Comparison of ENCODE assay signal across 10 cellular contexts in the genomic region with DNA sequence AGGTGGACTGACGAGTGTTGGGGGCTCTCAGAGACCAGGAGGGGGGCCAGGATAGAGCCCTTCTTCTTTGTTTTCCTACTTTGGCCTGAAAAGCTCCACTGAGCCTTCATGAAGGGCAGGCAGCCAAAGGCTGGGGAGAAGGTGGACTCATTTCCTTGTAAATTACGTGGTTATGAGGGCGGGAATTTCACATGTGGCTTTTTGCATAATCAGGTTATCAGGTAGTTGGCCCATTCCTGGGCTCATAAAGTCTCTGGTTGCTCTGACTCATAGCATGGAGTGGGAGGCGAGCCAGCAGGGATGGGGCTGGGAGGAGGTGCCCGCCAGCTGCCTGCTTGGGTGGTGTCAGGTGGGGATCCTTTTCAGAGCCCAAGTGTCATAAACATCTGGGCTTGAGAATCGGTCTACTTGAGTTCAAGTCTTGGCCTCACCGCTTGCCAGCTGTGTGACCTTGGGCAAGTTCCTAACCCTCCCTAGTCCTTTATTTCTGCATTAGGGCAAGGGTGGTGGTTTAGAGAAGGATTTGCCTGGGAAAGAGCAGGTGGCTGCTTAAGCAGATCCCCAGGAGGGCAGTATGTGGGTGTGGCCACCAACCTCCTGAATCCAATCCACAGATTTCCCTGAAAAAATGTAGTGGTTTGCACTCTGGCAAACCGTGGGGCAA. TPM values are rescaled to one million over a fixed set of nuclear protein-coding genes. Genes with fewer than 3 reads are reported as not detected.
DNase-seq lines count a peak whose midpoint lies in the region; ATAC-seq lines count a peak whose summit lies in the region.
"Had no signal": no experiment of that assay in that cellular context is flagged by ENCODE, and none has a peak within 500 bp of the region (broad histone marks: within the 10 kb centered on the region; RNA-seq: fewer than 3 reads in every experiment).

No MANE protein-coding gene starts in this region.

- no peak overlapping the region for H3K4me3 ChIP-seq in right cardiac atrium (ENCODE audit: low read length)
- no peak overlapping the region for H3K4me3 ChIP-seq in urinary bladder (ENCODE audit: low read depth, low read length)
- H3K4me3 ChIP-seq: BLaER1 had no signal

- H3K36me3 ChIP-seq in urinary bladder (ENCODE audit: insufficient read depth), result no peaks in the 10 kb centered on the region
- H3K36me3 ChIP-seq: BLaER1 had no signal

- no peaks in the 10 kb centered on the region for H3K27me3 ChIP-seq in right cardiac atrium (ENCODE audit: control insufficient read depth, insufficient read depth)
- H3K27me3 ChIP-seq: BLaER1 had no signal

- no peak for DNase-seq in activated naive CD8-positive, alpha-beta T cell treated with anti-CD3 and anti-CD28 coated beads, Interleukin-2, amount 10 ng/mL, durations not matched to agents 7 days and 5 days
- no peak for DNase-seq in activated naive CD8-positive, alpha-beta T cell treated with anti-CD3 and anti-CD28 coated beads, Interleukin-2, amount 50 U/mL, for 24 hours
- DNase-seq in SHP77 treated with DMSO at 0.1 percent for 48 hours (lab: John Stamatoyannopoulos, UW) (peak; percentile 38), right cardiac atrium (peak in 2 of 3 donors; percentile 59 to 72), substantia nigra (lab: John Stamatoyannopoulos, UW) (no peak), KG1 (lab: John Stamatoyannopoulos, UW) (no peak)

- WGBS in right cardiac atrium, result 77% methylated on average over 8 of the region's 8 CpGs
- 49% methylated on average over 8 of the region's 8 CpGs for WGBS in urinary bladder

- no peak for ATAC-seq in activated naive CD8-positive, alpha-beta T cell treated with anti-CD3 and anti-CD28 coated beads, Interleukin-2, amount 10 ng/mL, durations not matched to agents 7 days and 5 days (ENCODE audit: low read depth)
- ATAC-seq in activated naive CD8-positive, alpha-beta T cell treated with anti-CD3 and anti-CD28 coated beads, Interleukin-2, amount 50 U/mL, for 24 hours, result no peak
- ATAC-seq in right cardiac atrium (peak; percentile 37 to 65), GM21723 (IDR thresholded peaks at IDR 0.05; ENCODE audit: unreplicated experiment) (no peak)

- intact Hi-C loops in right cardiac atrium (cut with DNase I), result no loop called here

- H3K4me1 Mint-ChIP-seq in activated naive CD8-positive, alpha-beta T cell treated with anti-CD3 and anti-CD28 coated beads, Interleukin-2, amount 10 ng/mL, durations not matched to agents 7 days and 5 days, result peaks cover 25% of the 10 kb centered on the region
- H3K4me1 Mint-ChIP-seq in activated naive CD8-positive, alpha-beta T cell treated with anti-CD3 and anti-CD28 coated beads, Interleukin-2, amount 50 U/mL, for 24 hours, result peaks cover 18% of the 10 kb centered on the region

- H3K4me3 Mint-ChIP-seq in activated naive CD8-positive, alpha-beta T cell treated with anti-CD3 and anti-CD28 coated beads, Interleukin-2, amount 10 ng/mL, durations not matched to agents 7 days and 5 days, result no peak overlapping the region
- H3K4me3 Mint-ChIP-seq in activated naive CD8-positive, alpha-beta T cell treated with anti-CD3 and anti-CD28 coated beads, Interleukin-2, amount 50 U/mL, for 24 hours, result no peak overlapping the region
- H3K4me3 Mint-ChIP-seq: memory B cell had no signal

- H3K4me1 ChIP-seq in right cardiac atrium (ENCODE audit: control insufficient read depth, insufficient read depth, low read length), result peaks cover 2% of the 10 kb centered on the region
- H3K4me1 ChIP-seq in urinary bladder (ENCODE audit: insufficient read depth), result no peaks in the 10 kb centered on the region

- H3K9me3 Mint-ChIP-seq in activated naive CD8-positive, alpha-beta T cell treated with anti-CD3 and anti-CD28 coated beads, Interleukin-2, amount 10 ng/mL, durations not matched to agents 7 days and 5 days, result peaks cover 2% of the 10 kb centered on the region
- no peaks in the 10 kb centered on the region for H3K9me3 Mint-ChIP-seq in activated naive CD8-positive, alpha-beta T cell treated with anti-CD3 and anti-CD28 coated beads, Interleukin-2, amount 50 U/mL, for 24 hours
- H3K9me3 Mint-ChIP-seq: memory B cell had no signal

- peak overlapping the region; percentile 9 for H3K27ac Mint-ChIP-seq in activated naive CD8-positive, alpha-beta T cell treated with anti-CD3 and anti-CD28 coated beads, Interleukin-2, amount 10 ng/mL, durations not matched to agents 7 days and 5 days
- no peak overlapping the region for H3K27ac Mint-ChIP-seq in activated naive CD8-positive, alpha-beta T cell treated with anti-CD3 and anti-CD28 coated beads, Interleukin-2, amount 50 U/mL, for 24 hours
- H3K27ac Mint-ChIP-seq: memory B cell had no signal

- H3K27ac ChIP-seq in right cardiac atrium (ENCODE audit: low read length) (no peak overlapping the region), urinary bladder (ENCODE audit: low read depth) (peak overlapping the region; percentile 69), substantia nigra (ENCODE audit: low read depth, low read length, poor library complexity, severe bottlenecking) (no peak overlapping the region)
- H3K27ac ChIP-seq: BLaER1 had no signal

- H3K36me3 Mint-ChIP-seq in activated naive CD8-positive, alpha-beta T cell treated with anti-CD3 and anti-CD28 coated beads, Interleukin-2, amount 10 ng/mL, durations not matched to agents 7 days and 5 days, result peaks cover 5% of the 10 kb centered on the region
- H3K36me3 Mint-ChIP-seq in activated naive CD8-positive, alpha-beta T cell treated with anti-CD3 and anti-CD28 coated beads, Interleukin-2, amount 50 U/mL, for 24 hours (ENCODE audit: low read depth), result no peaks in the 10 kb centered on the region

- POLR2A ChIA-PET in activated naive CD8-positive, alpha-beta T cell treated with anti-CD3 and anti-CD28 coated beads, Interleukin-2, amount 10 ng/mL, durations not matched to agents 7 days and 5 days (lab: Charles Lee), result no interaction called here

- H3K27me3 Mint-ChIP-seq in activated naive CD8-positive, alpha-beta T cell treated with anti-CD3 and anti-CD28 coated beads, Interleukin-2, amount 10 ng/mL, durations not matched to agents 7 days and 5 days, result peaks cover 2% of the 10 kb centered on the region
- no peaks in the 10 kb centered on the region for H3K27me3 Mint-ChIP-seq in activated naive CD8-positive, alpha-beta T cell treated with anti-CD3 and anti-CD28 coated beads, Interleukin-2, amount 50 U/mL, for 24 hours

- no peaks in the 10 kb centered on the region for H3K9me3 ChIP-seq in right cardiac atrium (ENCODE audit: control insufficient read depth, low read length)

RNA-seq across cellular contexts. Expression of a gene that starts 26.5 kb away (rescaled TPM):
- 10 to 100 TPM; 17.7 to 21.6 TPM for total RNA-seq in activated naive CD8-positive, alpha-beta T cell treated with anti-CD3 and anti-CD28 coated beads, Interleukin-2, amount 10 ng/mL, durations not matched to agents 7 days and 5 days
- total RNA-seq in right cardiac atrium (1 to 10 TPM; 5.6 to 8.6 (median 6.8) TPM), urinary bladder (11.7 TPM)
- polyA plus RNA-seq in right cardiac atrium (1.8 TPM), urinary bladder (6.4 TPM)

Comparison
In these comparisons a context has a peak if more than half of its experiments do, and no peak if none do; other contexts are left out.
1. ATAC-seq: peak in right cardiac atrium (2 of 2); none in activated naive CD8-positive, alpha-beta T cell treated with anti-CD3 and anti-CD28 coated beads, Interleukin-2, amount 10 ng/mL, durations not matched to agents 7 days and 5 days (single experiment), activated naive CD8-positive, alpha-beta T cell treated with anti-CD3 and anti-CD28 coated beads, Interleukin-2, amount 50 U/mL, for 24 hours (single experiment) and GM21723 (single experiment).
2. DNase-seq: peak in SHP77 treated with DMSO at 0.1 percent for 48 hours (single experiment) and right cardiac atrium (2 of 3); none in activated naive CD8-positive, alpha-beta T cell treated with anti-CD3 and anti-CD28 coated beads, Interleukin-2, amount 10 ng/mL, durations not matched to agents 7 days and 5 days (single experiment), activated naive CD8-positive, alpha-beta T cell treated with anti-CD3 and anti-CD28 coated beads, Interleukin-2, amount 50 U/mL, for 24 hours (single experiment), substantia nigra (0 of 49) and KG1 (single experiment).